Comparison of ENCODE assay signal across 8 cellular contexts in genomic region chr16:4733747-4734062, GRCh38. TPM values are rescaled to one million over a fixed set of nuclear protein-coding genes. Genes with fewer than 3 reads are reported as not detected.
A peak's percentile ranks its signal among the peaks of the same experiment; 100 is the strongest.
DNase-seq lines count a peak whose midpoint lies in the region; ATAC-seq and TF ChIP-seq lines count a peak whose summit lies in the region.

No MANE protein-coding gene starts in this region.

- peak overlapping the region; percentile 92 for H3K4me3 Mint-ChIP-seq in central memory CD8-positive, alpha-beta T cell

- peak overlapping the region; percentile 19 for H3K27ac Mint-ChIP-seq in central memory CD8-positive, alpha-beta T cell (ENCODE audit: low read depth)

- DNase-seq in Peyer's patch (peak in 1 of 3 donors; percentile 23), tibial artery (no peak), HK-2 (ENCODE audit: unreplicated experiment) (no peak), SKM-1 treated with dmso at 0.1 percent for 144 hours (lab: John Stamatoyannopoulos, UW; ENCODE audit: unreplicated experiment) (no peak)
- DNase-seq in central memory CD8-positive, alpha-beta T cell (ENCODE audit: low spot score in 2 of 2): no peak

- TF ChIP-seq POLR2A in Peyer's patch (IDR thresholded peaks at IDR 0.05): no peak

- peaks cover 13% of the 10 kb centered on the region for H3K36me3 Mint-ChIP-seq in central memory CD8-positive, alpha-beta T cell (ENCODE audit: insufficient read depth)

- peaks cover 0 to 15% (median 0%) of the 10 kb centered on the region in 4 donors for H3K4me1 ChIP-seq in Peyer's patch
- H3K4me1 ChIP-seq in mononuclear cell (ENCODE audit: insufficient read depth, low read length): peaks cover 16% of the 10 kb centered on the region
- H3K4me1 ChIP-seq in tibial artery: peaks cover 0 to 18% (median 11%) of the 10 kb centered on the region in 4 donors

- no peaks in the 10 kb centered on the region for H3K27me3 Mint-ChIP-seq in central memory CD8-positive, alpha-beta T cell

- peak; percentile 5 for ATAC-seq in GM21447 (IDR thresholded peaks at IDR 0.05; ENCODE audit: unreplicated experiment)
- ATAC-seq in central memory CD8-positive, alpha-beta T cell (replicated peaks; ENCODE audit: extremely low read depth, poor library complexity, severe bottlenecking): peak; percentile 8

- H3K4me3 ChIP-seq in Peyer's patch (peak overlapping the region; percentile 87 to 94 (median 90)), mononuclear cell (ENCODE audit: low read length) (peak overlapping the region; percentile 78), tibial artery (peak overlapping the region; percentile 76 to 83)

- H3K9me3 ChIP-seq in Peyer's patch: no peaks in the 10 kb centered on the region
- no peaks in the 10 kb centered on the region for H3K9me3 ChIP-seq in mononuclear cell (ENCODE audit: low read depth, low read length)
- H3K9me3 ChIP-seq in tibial artery: no peaks in the 10 kb centered on the region

- TF ChIP-seq CTCF in 22Rv1 (IDR thresholded peaks at IDR 0.05) (no peak), Peyer's patch (IDR thresholded peaks at IDR 0.05) (no peak), tibial artery (IDR thresholded peaks at IDR 0.05) (no peak)

- no peaks in the 10 kb centered on the region for H3K9me3 Mint-ChIP-seq in central memory CD8-positive, alpha-beta T cell

- peak overlapping the region; percentile 86 for H3K27ac ChIP-seq in 22Rv1
- H3K27ac ChIP-seq in Peyer's patch: peak overlapping the region; percentile 59 to 80 (median 78)
- H3K27ac ChIP-seq in tibial artery: peak overlapping the region; percentile 76 to 81

- H3K36me3 ChIP-seq in Peyer's patch (peaks cover 0 to 17% (median 0%) of the 10 kb centered on the region in 3 donors), tibial artery (peaks cover 9 to 26% (median 25%) of the 10 kb centered on the region in 3 donors)

- H3K27me3 ChIP-seq in Peyer's patch (no peaks in the 10 kb centered on the region), mononuclear cell (ENCODE audit: insufficient read depth, low read length) (no peaks in the 10 kb centered on the region), tibial artery (no peaks in the 10 kb centered on the region)

- intact Hi-C loops in tibial artery (cut with DNase I; ENCODE audit: low total_unique reads): no loop called here

- H3K4me1 Mint-ChIP-seq in central memory CD8-positive, alpha-beta T cell: peaks cover 19% of the 10 kb centered on the region

RNA-seq across cellular contexts. Expression of gene ANKS3, which starts 0.4 kb away (rescaled TPM):
- total RNA-seq in Peyer's patch: 10 to 100 TPM; 20.8 to 42.9 (median 36.6) TPM
- 3.8 TPM for total RNA-seq in mononuclear cell

RNA-seq across cellular contexts. Expression of gene DNAAF8, which starts 0.6 kb away (rescaled TPM):
- not detected for total RNA-seq in Peyer's patch
- total RNA-seq in mononuclear cell: not detected

RNA-seq across cellular contexts. Expression of gene ZNF500, which starts 33.3 kb away (rescaled TPM):
- total RNA-seq in Peyer's patch (10 to 100 TPM in 3 of 4 donors, 1 to 10 TPM in 1; 4.1 to 24.8 (median 14.5) TPM), mononuclear cell (7.7 TPM)

RNA-seq across cellular contexts. Expression of gene NUDT16L1, which starts 40.3 kb away (rescaled TPM):
- 10 to 100 TPM; 19.0 to 53.6 (median 40.1) TPM for total RNA-seq in Peyer's patch
- total RNA-seq in mononuclear cell: 28.0 TPM

RNA-seq across cellular contexts. Expression of gene SEPTIN12, which starts 54.4 kb away (rescaled TPM):
- total RNA-seq in Peyer's patch: not detected
- total RNA-seq in mononuclear cell: not detected
